15 cellular contexts compared by ENCODE assay signal in genomic region chr10:34024708-34025425, GRCh38.
DNase-seq lines count a peak whose midpoint lies in the region; ATAC-seq and TF ChIP-seq lines count a peak whose summit lies in the region.
"Had no signal": no experiment of that assay in that cellular context is flagged by ENCODE, and none has a peak within 500 bp of the region (broad histone marks: within the 10 kb centered on the region; RNA-seq: fewer than 3 reads in every experiment).

No MANE protein-coding gene starts in this region.

- H3K27me3 ChIP-seq in A673 (replicated peaks; ENCODE audit: insufficient read depth, low read depth, low read length, poor library complexity): no peaks in the 10 kb centered on the region
- H3K27me3 ChIP-seq in H9 (ENCODE audit: insufficient read depth, low read length): no peaks in the 10 kb centered on the region
- H3K27me3 ChIP-seq in WERI-Rb-1 (ENCODE audit: insufficient read depth, low read depth, severe bottlenecking): no peaks in the 10 kb centered on the region
- H3K27me3 ChIP-seq: SJSA1 had no signal

- no peak overlapping the region for H2BK12ac ChIP-seq in H9 (ENCODE audit: insufficient read length, low read depth, low read length)

- H2BK120ac ChIP-seq in H9 (ENCODE audit: low read depth, low read length, poor library complexity, severe bottlenecking): no peak overlapping the region

- no peak overlapping the region for H3K4me3 ChIP-seq in A673 (ENCODE audit: low read depth, low read length, poor library complexity, severe bottlenecking)
- H3K4me3 ChIP-seq in WERI-Rb-1 (ENCODE audit: low read depth, low read length): no peak overlapping the region
- H3K4me3 ChIP-seq: SJSA1 had no signal

- H3K14ac ChIP-seq in H9 (ENCODE audit: insufficient read depth, low read length): no peak overlapping the region

- H3K9ac ChIP-seq in H9 (ENCODE audit: extremely low read depth, insufficient read length, low read length): no peak overlapping the region

- no TSS peak for BruUV-seq in A673 (replicated peaks; lab: Mats Ljungman, UMichigan)

- CTCF ChIA-PET in A673 (lab: Charles Lee): no interaction called here

- no peaks in the 10 kb centered on the region; the same call in 1 of the 2 replicates for H3K27me3 Mint-ChIP-seq in H9 (ENCODE audit: low read depth)
- H3K27me3 Mint-ChIP-seq: naive B cell; stimulated activated naive B cell treated with anti-CD40 and anti-IgM and Interleukin-4, amounts not matched to agents 10 μg/mL and 1 μg/mL and 100 μg/mL, for 72 hours had no signal

- H3K23me2 ChIP-seq in H9 (ENCODE audit: insufficient read length, low read depth, low read length, poor library complexity, severe bottlenecking): no peaks in the 10 kb centered on the region

- no peaks in the 10 kb centered on the region for H3K36me3 ChIP-seq in A673 (ENCODE audit: insufficient read depth, low read length, poor library complexity, severe bottlenecking)
- H3K36me3 ChIP-seq in WERI-Rb-1: no peaks in the 10 kb centered on the region
- H3K36me3 ChIP-seq: SJSA1 had no signal

- H3K4ac ChIP-seq in H9 (ENCODE audit: low read depth, low read length): no peak overlapping the region

- H4K20me1 ChIP-seq in H9 (ENCODE audit: control insufficient read depth, insufficient read depth, insufficient read length): no peaks in the 10 kb centered on the region

- peak; percentile 40 for DNase-seq in A673 (ENCODE audit: low spot score)
- peak; percentile 43 for DNase-seq in H9
- peak; percentile 50 for DNase-seq in WERI-Rb-1
- peak; percentile 58 for DNase-seq in iPS-NIHi11 (ENCODE audit: low spot score)
- no peak for DNase-seq in COLO668 (lab: John Stamatoyannopoulos, UW; ENCODE audit: unreplicated experiment)
- DNase-seq in omental fat pad (ENCODE audit: low spot score): no peak
- DNase-seq: effector memory CD8-positive, alpha-beta T cell; KG1; naive B cell; stimulated activated naive B cell treated with anti-CD40 and anti-IgM and Interleukin-4, amounts not matched to agents 10 μg/mL and 1 μg/mL and 100 μg/mL, for 72 hours had no signal

- no peak overlapping the region for H4K8ac ChIP-seq in H9 (replicated peaks; ENCODE audit: insufficient read length, low read depth, low read length)

- POLR2A ChIA-PET in A673 (lab: Charles Lee; ENCODE audit: low non-redundant PET): no interaction called here

- H3K4me1 ChIP-seq in A673 (ENCODE audit: insufficient read depth, low read length, poor library complexity, severe bottlenecking) (no peaks in the 10 kb centered on the region), H9 (ENCODE audit: insufficient read depth, low read length) (no peaks in the 10 kb centered on the region)
- H3K4me1 ChIP-seq: SJSA1 had no signal

- no peaks in the 10 kb centered on the region for H3K79me2 ChIP-seq in H9 (ENCODE audit: insufficient read depth, low read length)

- H3K4me3 Mint-ChIP-seq in H9: no peak overlapping the region
- H3K4me3 Mint-ChIP-seq: effector memory CD8-positive, alpha-beta T cell; naive B cell; stimulated activated naive B cell treated with anti-CD40 and anti-IgM and Interleukin-4, amounts not matched to agents 10 μg/mL and 1 μg/mL and 100 μg/mL, for 72 hours had no signal

- H3T11ph ChIP-seq in H9 (ENCODE audit: low read length): no peak overlapping the region

- H3K27ac ChIP-seq in A673 (ENCODE audit: low read depth, low read length, poor library complexity, severe bottlenecking): no peak overlapping the region
- H3K27ac ChIP-seq in H9 (ENCODE audit: insufficient read length, low read depth, low read length): no peak overlapping the region
- peak overlapping the region; percentile 40 for H3K27ac ChIP-seq in WERI-Rb-1
- H3K27ac ChIP-seq: C4-2B, SJSA1 had no signal

- TF ChIP-seq CTCF in A673 (conservative IDR thresholded peaks at IDR 0.05; ENCODE audit: low read depth, low read length) (no peak; the same call in 1 of the 2 replicates), H9 (conservative IDR thresholded peaks at IDR 0.05) (peak; percentile 65), WERI-Rb-1 (IDR thresholded peaks at IDR 0.05; ENCODE audit: low read depth, low read length) (peak; percentile 42; the same call in 1 of the 2 replicates), omental fat pad (IDR thresholded peaks at IDR 0.05) (no peak)

- no peak for ATAC-seq in HG03439 (IDR thresholded peaks at IDR 0.05; ENCODE audit: unreplicated experiment)
- ATAC-seq in HG02642 (IDR thresholded peaks at IDR 0.05; ENCODE audit: poor library complexity, unreplicated experiment): no peak
- ATAC-seq in omental fat pad (ENCODE audit: low FRiP score): no peak
- ATAC-seq: effector memory CD8-positive, alpha-beta T cell; stimulated activated naive B cell treated with anti-CD40 and anti-IgM and Interleukin-4, amounts not matched to agents 10 μg/mL and 1 μg/mL and 100 μg/mL, for 72 hours had no signal

- intact Hi-C loops in A673 (cut with micrococcal nuclease; ENCODE audit: unreplicated experiment): no loop called here

- H3K27ac Mint-ChIP-seq in H9: no peak overlapping the region
- H3K27ac Mint-ChIP-seq: activated naive CD4-positive, alpha-beta T cell treated with anti-CD3 and anti-CD28 coated beads, Interleukin-2, amount 50 U/mL, for 72 hours; effector memory CD8-positive, alpha-beta T cell; stimulated activated naive B cell treated with anti-CD40 and anti-IgM and Interleukin-4, amounts not matched to agents 10 μg/mL and 1 μg/mL and 100 μg/mL, for 72 hours had no signal

- peaks cover 3 to 4% (median 3%) of the 10 kb centered on the region in 3 experiments; a peak in 5 of 7 replicates for H3K36me3 Mint-ChIP-seq in H9 (ENCODE audit: insufficient read depth in 1 of 3, low read depth in 3 of 3)
- H3K36me3 Mint-ChIP-seq: activated naive CD4-positive, alpha-beta T cell treated with anti-CD3 and anti-CD28 coated beads, Interleukin-2, amount 50 U/mL, for 72 hours; naive B cell; stimulated activated naive B cell treated with anti-CD40 and anti-IgM and Interleukin-4, amounts not matched to agents 10 μg/mL and 1 μg/mL and 100 μg/mL, for 72 hours had no signal

- no peak overlapping the region for H2BK20ac ChIP-seq in H9 (ENCODE audit: low read depth, low read length, poor library complexity, severe bottlenecking)

- no peak overlapping the region for H2BK5ac ChIP-seq in H9 (ENCODE audit: insufficient read length, low read length)

- H2AFZ ChIP-seq in H9 (ENCODE audit: low read length): no peak overlapping the region

- no peak overlapping the region for H2BK15ac ChIP-seq in H9 (ENCODE audit: low read depth, low read length)

- no peak overlapping the region for H4K5ac ChIP-seq in H9 (ENCODE audit: insufficient read length, low read depth, low read length)

- H3K18ac ChIP-seq in H9 (ENCODE audit: insufficient read length, low read depth, low read length): no peak overlapping the region

- H2AK5ac ChIP-seq in H9 (ENCODE audit: insufficient read length, low read length): no peak overlapping the region

- H3K56ac ChIP-seq in H9 (ENCODE audit: insufficient read length, low read depth, low read length): no peak overlapping the region

- no peak overlapping the region for H4K91ac ChIP-seq in H9 (ENCODE audit: insufficient read length, low read depth, low read length)

- H3K4me2 ChIP-seq in H9 (ENCODE audit: insufficient read depth, insufficient read length, low read length): no peak overlapping the region

- H3K4me1 Mint-ChIP-seq in H9: peaks cover 0 to 2% of the 10 kb centered on the region in 2 experiments; a peak in 2 of 4 replicates
- H3K4me1 Mint-ChIP-seq: naive B cell; stimulated activated naive B cell treated with anti-CD40 and anti-IgM and Interleukin-4, amounts not matched to agents 10 μg/mL and 1 μg/mL and 100 μg/mL, for 72 hours had no signal

- WGBS in H9 (ENCODE audit: extremely low coverage, insufficient read length, low lambda C conversion rate): no CpG with 5 or more reads among the region's 9 CpGs

- no peak overlapping the region for H3K23ac ChIP-seq in H9 (ENCODE audit: insufficient read length, low read depth, low read length)

- H3K79me1 ChIP-seq in H9 (ENCODE audit: insufficient read depth, low read depth, low read length, poor library complexity, severe bottlenecking): no peaks in the 10 kb centered on the region

- H3K9me3 ChIP-seq in A673 (ENCODE audit: low read depth, low read length, poor library complexity, severe bottlenecking) (no peaks in the 10 kb centered on the region), H9 (ENCODE audit: control insufficient read depth, low read depth, low read length) (no peaks in the 10 kb centered on the region), WERI-Rb-1 (ENCODE audit: severe bottlenecking) (peaks cover 2% of the 10 kb centered on the region)
- H3K9me3 ChIP-seq: SJSA1 had no signal

- peaks cover 3 to 7% of the 10 kb centered on the region in 2 experiments; a peak in 2 of 5 replicates for H3K9me3 Mint-ChIP-seq in H9

Comparison
In these comparisons a context has a peak if more than half of its experiments do, and no peak if none do; other contexts are left out.
1. DNase-seq: peak in A673 (single experiment), H9 (single experiment), WERI-Rb-1 (single experiment) and iPS-NIHi11 (single experiment); none in COLO668 (single experiment) and omental fat pad (single experiment).
2. CTCF ChIP-seq: peak in H9 (single experiment) and WERI-Rb-1 (single experiment); none in A673 (single experiment) and omental fat pad (0 of 3).